ENCODE assay signal across 19 cellular contexts in genomic region chr9:114493521-114494184, GRCh38. TPM values are rescaled to one million over a fixed set of nuclear protein-coding genes. Genes with fewer than 3 reads are reported as not detected.
DNase-seq lines count a peak whose midpoint lies in the region; ATAC-seq, FAIRE-seq and TF ChIP-seq lines count a peak whose summit lies in the region.
"Had no signal": no experiment of that assay in that cellular context is flagged by ENCODE, and none has a peak within 500 bp of the region (broad histone marks: within the 10 kb centered on the region; RNA-seq: fewer than 3 reads in every experiment).

No MANE protein-coding gene starts in this region.

- no peaks in the 10 kb centered on the region for H3K9me3 ChIP-seq in liver (ENCODE audit: control insufficient read depth in 4 of 4, low read length in 3 of 4)
- no peaks in the 10 kb centered on the region for H3K9me3 ChIP-seq in HepG2 (ENCODE audit: low read length)

- 30% methylated on average over 8 of the region's 8 CpGs for WGBS in liver
- WGBS in HepG2 (ENCODE audit: low lambda C conversion rate): 83% methylated on average over 7 of the region's 8 CpGs

- TF ChIP-seq RAD21 in liver (IDR thresholded peaks at IDR 0.05): no peak
- TF ChIP-seq RAD21 in HepG2 (CRISPR knock-in tag; IDR thresholded peaks at IDR 0.05): no peak

- peaks cover 38% of the 10 kb centered on the region for H3K4me1 Mint-ChIP-seq in activated naive CD8-positive, alpha-beta T cell treated with anti-CD3 and anti-CD28 coated beads, Interleukin-2, amount 50 U/mL, for 24 hours
- H3K4me1 Mint-ChIP-seq in stimulated activated memory B cell treated with anti-CD40 and anti-IgM and Interleukin-4, amounts not matched to agents 10 μg/mL and 1 μg/mL and 100 μg/mL, for 72 hours: peaks cover 47% of the 10 kb centered on the region

- intact Hi-C loops in HepG2 (cut with micrococcal nuclease; ENCODE audit: unreplicated experiment): no loop called here
- intact Hi-C loops in posterior vena cava (cut with DNase I): no loop called here

- FAIRE-seq in HepG2 (lab: Jason Lieb, UNC): no peak
- FAIRE-seq: D721Med, RCC 7860 had no signal

- H2AFZ ChIP-seq in HepG2 (ENCODE audit: low read length): no peak overlapping the region

- CTCF ChIA-PET in HepG2 (lab: Yijun Ruan, JAX; ENCODE audit: low intra/inter-chr PET ratio, low total read pairs): no interaction called here

- DNase-seq in HepG2 (ENCODE audit: low spot score) (no peak), left lobe of liver (ENCODE audit: low spot score) (no peak), posterior vena cava (ENCODE audit: low spot score) (no peak), Kasumi-1 (lab: John Stamatoyannopoulos, UW) (no peak)
- DNase-seq in activated naive CD8-positive, alpha-beta T cell treated with anti-CD3 and anti-CD28 coated beads, Interleukin-2, amount 50 U/mL, for 24 hours: no peak
- DNase-seq: 8988T; CD4-positive, alpha-beta memory T cell; DMS79; H9; Karpas-422; NCI-H1105 treated with DMSO at 0.1 percent for 48 hours; NCI-H187; NCI-H446; NCI-H69 had no signal

- H3K27me3 ChIP-seq in liver (ENCODE audit: control insufficient read depth in 4 of 4, insufficient read depth in 4 of 4, low read length in 3 of 4) (no peaks in the 10 kb centered on the region), HepG2 (ENCODE audit: control insufficient read depth in 1 of 2, insufficient read depth in 2 of 2, low read length in 2 of 2) (no peaks in the 10 kb centered on the region)

- no peaks in the 10 kb centered on the region for H3K79me2 ChIP-seq in HepG2 (ENCODE audit: insufficient read depth, low read length)

- H3K27ac ChIP-seq in liver (ENCODE audit: low read depth in 1 of 2, low read length in 2 of 2) (no peak overlapping the region), HepG2 (ENCODE audit: extremely low read length, insufficient read depth, low read length) (no peak overlapping the region)

- H3K9ac ChIP-seq in liver (ENCODE audit: low read depth in 1 of 2, low read length in 2 of 2): no peak overlapping the region
- no peak overlapping the region for H3K9ac ChIP-seq in HepG2 (ENCODE audit: insufficient read depth, low read depth, low read length)

- POLR2A ChIA-PET in HepG2 (lab: Yijun Ruan, JAX): no interaction called here

- H3K27ac Mint-ChIP-seq in activated naive CD8-positive, alpha-beta T cell treated with anti-CD3 and anti-CD28 coated beads, Interleukin-2, amount 50 U/mL, for 24 hours: peak overlapping the region; percentile 34
- peak overlapping the region; percentile 44 for H3K27ac Mint-ChIP-seq in stimulated activated memory B cell treated with anti-CD40 and anti-IgM and Interleukin-4, amounts not matched to agents 10 μg/mL and 1 μg/mL and 100 μg/mL, for 72 hours
- H3K27ac Mint-ChIP-seq: H9 had no signal

- peaks cover 4% of the 10 kb centered on the region for H3K27me3 Mint-ChIP-seq in activated naive CD8-positive, alpha-beta T cell treated with anti-CD3 and anti-CD28 coated beads, Interleukin-2, amount 50 U/mL, for 24 hours
- no peaks in the 10 kb centered on the region for H3K27me3 Mint-ChIP-seq in stimulated activated memory B cell treated with anti-CD40 and anti-IgM and Interleukin-4, amounts not matched to agents 10 μg/mL and 1 μg/mL and 100 μg/mL, for 72 hours

- TF ChIP-seq CTCF in liver (IDR thresholded peaks at IDR 0.05; ENCODE audit: low read depth, low read length, missing input control): no peak
- no peak for TF ChIP-seq CTCF in HepG2 (CRISPR knock-in tag; IDR thresholded peaks at IDR 0.05)

- no peaks in the 10 kb centered on the region for H4K20me1 ChIP-seq in HepG2 (ENCODE audit: insufficient read depth, low read length)

- no peak overlapping the region for H3K4me2 ChIP-seq in HepG2 (ENCODE audit: low read depth, low read length)

- no peak overlapping the region for H3K4me3 Mint-ChIP-seq in activated naive CD8-positive, alpha-beta T cell treated with anti-CD3 and anti-CD28 coated beads, Interleukin-2, amount 50 U/mL, for 24 hours
- H3K4me3 Mint-ChIP-seq in stimulated activated memory B cell treated with anti-CD40 and anti-IgM and Interleukin-4, amounts not matched to agents 10 μg/mL and 1 μg/mL and 100 μg/mL, for 72 hours: no peak overlapping the region
- H3K4me3 Mint-ChIP-seq: CD4-positive, alpha-beta memory T cell; H9 had no signal

- no peaks in the 10 kb centered on the region for H3K9me3 Mint-ChIP-seq in activated naive CD8-positive, alpha-beta T cell treated with anti-CD3 and anti-CD28 coated beads, Interleukin-2, amount 50 U/mL, for 24 hours
- H3K9me3 Mint-ChIP-seq in stimulated activated memory B cell treated with anti-CD40 and anti-IgM and Interleukin-4, amounts not matched to agents 10 μg/mL and 1 μg/mL and 100 μg/mL, for 72 hours: no peaks in the 10 kb centered on the region
- H3K9me3 Mint-ChIP-seq: CD4-positive, alpha-beta memory T cell; H9 had no signal

- no peak overlapping the region for H3K4me3 ChIP-seq in liver (ENCODE audit: low read depth in 1 of 3, low read length in 3 of 3)
- H3K4me3 ChIP-seq in HepG2 (replicated peaks in 1 of 3; ENCODE audit: insufficient read depth in 1 of 3, low read depth in 2 of 3, low read length in 3 of 3): no peak overlapping the region

- no peaks in the 10 kb centered on the region for H3K36me3 ChIP-seq in liver (ENCODE audit: control insufficient read depth in 4 of 4, insufficient read depth in 3 of 4, low read depth in 1 of 4, low read length in 3 of 4)
- no peaks in the 10 kb centered on the region; a peak in 1 of 5 replicates for H3K36me3 ChIP-seq in HepG2 (replicated peaks in 1 of 2; ENCODE audit: control insufficient read depth in 1 of 2, insufficient read depth in 2 of 2, low read length in 2 of 2)

- no peak for TF ChIP-seq POLR2A in HepG2 (IDR thresholded peaks at IDR 0.05; ENCODE audit: insufficient read depth in 1 of 2, low read depth in 2 of 2, low read length in 2 of 2)

- in situ Hi-C loops in HepG2 (cut with HindIII; ENCODE audit: extremely low pct_ligation_motif_present, low pct_unique_long_range_greater_than_20kb): no loop called here

- no peak for ATAC-seq in HepG2
- peak; percentile 26 for ATAC-seq in activated naive CD8-positive, alpha-beta T cell treated with anti-CD3 and anti-CD28 coated beads, Interleukin-2, amount 50 U/mL, for 24 hours
- peak; percentile 72 for ATAC-seq in left lobe of liver
- peak; percentile 50 for ATAC-seq in stimulated activated memory B cell treated with anti-CD40 and anti-IgM and Interleukin-4, amounts not matched to agents 10 μg/mL and 1 μg/mL and 100 μg/mL, for 72 hours
- ATAC-seq in GM21529 (IDR thresholded peaks at IDR 0.05; ENCODE audit: unreplicated experiment): no peak

- no TSS peak for BruUV-seq in HepG2 (replicated peaks; lab: Mats Ljungman, UMichigan)

- peaks cover 2% of the 10 kb centered on the region for H3K36me3 Mint-ChIP-seq in activated naive CD8-positive, alpha-beta T cell treated with anti-CD3 and anti-CD28 coated beads, Interleukin-2, amount 50 U/mL, for 24 hours (ENCODE audit: low read depth)
- no peaks in the 10 kb centered on the region for H3K36me3 Mint-ChIP-seq in stimulated activated memory B cell treated with anti-CD40 and anti-IgM and Interleukin-4, amounts not matched to agents 10 μg/mL and 1 μg/mL and 100 μg/mL, for 72 hours
- H3K36me3 Mint-ChIP-seq: CD4-positive, alpha-beta memory T cell had no signal

- TF ChIP-seq EP300 in HepG2 (IDR thresholded peaks at IDR 0.05; ENCODE audit: low read depth in 2 of 2, low read length in 2 of 2): no peak
- TF ChIP-seq EP300 in HepG2 (CRISPR knock-in tag; IDR thresholded peaks at IDR 0.05; ENCODE audit: borderline replicate concordance): no peak

- H3K4me1 ChIP-seq in liver (ENCODE audit: control insufficient read depth in 4 of 4, insufficient read depth in 4 of 4, low read length in 3 of 4) (peaks cover 0 to 9% (median 5%) of the 10 kb centered on the region in 4 donors), HepG2 (ENCODE audit: insufficient read depth, low read length) (no peaks in the 10 kb centered on the region; the same call in 1 of the 2 replicates)

TF ChIP-seq in liver, 16 proteins besides CTCF, POLR2A, EP300 and RAD21:
- TF ChIP-seq SP1 (IDR thresholded peaks at IDR 0.05) (peak; percentile 12), NR2F2 (IDR thresholded peaks at IDR 0.05) (no peak), FOXA1 (IDR thresholded peaks at IDR 0.05) (no peak), HNF4A (conservative IDR thresholded peaks at IDR 0.05) (peak in 1 of 2 donors; percentile 6), RXRA (IDR thresholded peaks at IDR 0.05) (peak in 1 of 2 donors; percentile 17)
TF ChIP-seq in liver: peak in this region for 3.

TF ChIP-seq in HepG2, 621 proteins besides CTCF, POLR2A, EP300 and RAD21:
- TF ChIP-seq ISL2 (CRISPR knock-in tag; IDR thresholded peaks at IDR 0.05) (no peak), ERF (CRISPR knock-in tag; IDR thresholded peaks at IDR 0.05) (no peak)

RNA-seq across cellular contexts. Expression of gene WHRN, which starts 11.6 kb away (rescaled TPM):
- total RNA-seq in liver (1 to 10 TPM in 1 of 2 donors, under 1 TPM in 1; 0.42 to 1.9 TPM), HepG2 (2016; rRNA removed; fragmentation: Illumina TruSeq; extraction: Trizol) (1.8 and 2.3 TPM in 2 replicates), left lobe of liver (2.8 TPM), posterior vena cava (1 to 10 TPM; 2.5 to 2.6 TPM)
- polyA plus RNA-seq in liver (1 to 10 TPM in 1 of 2 donors, under 1 TPM in 1; 0.67 to 1.1 TPM), HepG2 (2011; rRNA removed) (5.3 and 5.8 TPM in 2 replicates)
- total RNA-seq in HepG2 (2016; cell fraction: cytosol; rRNA removed; fragmentation: Illumina TruSeq; extraction: Trizol; ENCODE audit: low read depth): 0.51 and 0.97 TPM in 2 replicates
- total RNA-seq in HepG2 (2016; cell fraction: insoluble cytoplasmic fraction; rRNA removed; fragmentation: Illumina TruSeq; extraction: Trizol): 1.1 and 2.7 TPM in 2 replicates
- total RNA-seq in HepG2 (2016; cell fraction: membrane; rRNA removed; fragmentation: Illumina TruSeq; extraction: Trizol): 1.5 and 2.5 TPM in 2 replicates
- 6.3 and 6.6 TPM in 2 replicates for total RNA-seq in HepG2 (2016; cell fraction: nucleus; rRNA removed; fragmentation: Illumina TruSeq; extraction: Trizol)
- 1.8 and 2.4 TPM in 2 replicates for polyA plus RNA-seq in HepG2 (2011; cell fraction: cytosol; rRNA removed)
- 43.6 and 56.3 TPM in 2 replicates for polyA plus RNA-seq in HepG2 (2011; cell fraction: nucleus; rRNA removed)
- polyA plus RNA-seq in HepG2 (2012): 4.9 and 5.7 TPM in 2 replicates
- 0.68 and 0.91 TPM in 2 replicates for polyA plus RNA-seq in HepG2 (2016; cell fraction: cytosol; fragmentation: Illumina TruSeq; extraction: Trizol; ENCODE audit: low read depth)
- polyA plus RNA-seq in HepG2 (2016; cell fraction: insoluble cytoplasmic fraction; fragmentation: Illumina TruSeq; extraction: Trizol; ENCODE audit: low read depth): 2.5 and 3.9 TPM in 2 replicates
- 1.9 and 2.8 TPM in 2 replicates for polyA plus RNA-seq in HepG2 (2016; cell fraction: membrane; fragmentation: Illumina TruSeq; extraction: Trizol; ENCODE audit: low read depth)
- polyA plus RNA-seq in HepG2 (2016; cell fraction: nucleus; fragmentation: Illumina TruSeq; extraction: Trizol; ENCODE audit: insufficient read depth, low read depth): 15.3 TPM in 2 replicates
- 3.2 and 4.6 TPM in 2 replicates for polyA minus RNA-seq in HepG2 (2011; rRNA and poly(A)+ RNA removed; ENCODE audit: low replicate concordance)
- polyA minus RNA-seq in HepG2 (2011; cell fraction: cytosol; rRNA and poly(A)+ RNA removed): 1.2 and 2.5 TPM in 2 replicates
- 9.1 and 12.0 TPM in 2 replicates for polyA minus RNA-seq in HepG2 (2011; cell fraction: nucleus; rRNA and poly(A)+ RNA removed)

Comparison
In these comparisons a context has a peak if more than half of its experiments do, and no peak if none do; other contexts are left out.
1. ATAC-seq: peak in activated naive CD8-positive, alpha-beta T cell treated with anti-CD3 and anti-CD28 coated beads, Interleukin-2, amount 50 U/mL, for 24 hours (single experiment), left lobe of liver (single experiment) and stimulated activated memory B cell treated with anti-CD40 and anti-IgM and Interleukin-4, amounts not matched to agents 10 μg/mL and 1 μg/mL and 100 μg/mL, for 72 hours (single experiment); none in HepG2 (single experiment) and GM21529 (single experiment).